22 cellular contexts compared by ENCODE assay signal in the genomic region with DNA sequence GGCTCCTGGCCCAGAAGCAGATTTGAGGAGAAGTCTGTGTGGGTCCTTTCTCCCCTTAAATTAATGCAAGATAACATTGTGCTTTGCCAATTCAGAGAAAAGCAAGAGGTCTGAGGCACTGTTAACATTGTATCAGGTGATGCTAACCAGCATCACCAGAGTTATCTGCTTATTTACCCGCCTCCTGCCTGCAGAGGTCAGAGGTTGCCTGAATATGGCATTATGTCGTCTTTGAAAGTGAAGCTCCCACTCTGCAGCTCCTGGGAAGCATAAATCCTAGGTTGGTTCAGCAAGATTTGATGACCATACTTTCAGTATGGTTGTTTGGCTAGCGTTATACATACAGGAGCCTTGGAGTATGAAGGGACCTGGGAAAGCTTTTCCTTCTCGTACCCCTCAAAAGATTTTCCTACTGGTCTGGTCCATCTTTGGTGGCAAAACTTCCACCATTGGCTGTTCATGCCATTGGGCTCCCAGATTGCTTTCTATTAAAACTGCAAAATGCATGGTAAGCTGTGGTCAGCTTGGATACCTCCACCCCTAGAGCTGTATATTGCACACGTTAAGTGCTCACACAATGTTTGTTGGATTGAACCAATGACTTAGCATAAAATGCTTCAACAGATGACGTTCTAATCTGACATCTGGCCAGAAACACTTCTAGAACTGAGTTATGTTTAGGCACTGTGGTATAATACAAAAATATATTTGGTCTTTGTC. TPM values are rescaled to one million over a fixed set of nuclear protein-coding genes. Genes with fewer than 3 reads are reported as not detected.
DNase-seq lines count a peak whose midpoint lies in the region; ATAC-seq, FAIRE-seq and TF ChIP-seq lines count a peak whose summit lies in the region.
"Had no signal": no experiment of that assay in that cellular context is flagged by ENCODE, and none has a peak within 500 bp of the region (broad histone marks: within the 10 kb centered on the region; RNA-seq: fewer than 3 reads in every experiment).

No MANE protein-coding gene starts in this region.

- intact Hi-C loops in heart left ventricle (cut with DNase I), result no loop called here
- intact Hi-C loops in Right ventricle myocardium superior (cut with DNase I), result no loop called here
- intact Hi-C loops in GM12878 (cut with micrococcal nuclease; ENCODE audit: unreplicated experiment), result no loop called here

- no peaks in the 10 kb centered on the region for H3K36me3 ChIP-seq in heart left ventricle
- H3K36me3 ChIP-seq in GM12878 (ENCODE audit: control insufficient read depth in 2 of 2, insufficient read depth in 2 of 2, low read length in 1 of 2), result no peaks in the 10 kb centered on the region; a peak in 3 of 4 replicates
- H3K36me3 ChIP-seq in hepatocyte (replicated peaks; ENCODE audit: insufficient read depth, low read depth), result no peaks in the 10 kb centered on the region
- H3K36me3 ChIP-seq in suprapubic skin, result no peaks in the 10 kb centered on the region
- H3K36me3 ChIP-seq: lower lobe of right lung had no signal

- WGBS in heart left ventricle, 4 donors, result 73 to 81% (median 79%) methylated on average over 6 of the region's 6 CpGs
- 98% methylated on average over 6 of the region's 6 CpGs for WGBS in GM12878 (ENCODE audit: insufficient coverage, insufficient replicate concordance, low lambda C conversion rate, missing lambda C conversion rate)
- WGBS in hepatocyte (ENCODE audit: low lambda C conversion rate, missing lambda C conversion rate), result 83% methylated on average over 6 of the region's 6 CpGs
- 80% methylated on average over 6 of the region's 6 CpGs for WGBS in suprapubic skin

- H3K36me3 Mint-ChIP-seq in activated naive CD8-positive, alpha-beta T cell treated with anti-CD3 and anti-CD28 coated beads for 36 hours, result peaks cover 25% of the 10 kb centered on the region

- no peak overlapping the region for H3K27ac Mint-ChIP-seq in activated naive CD8-positive, alpha-beta T cell treated with anti-CD3 and anti-CD28 coated beads for 36 hours

- H2AFZ ChIP-seq in GM12878 (ENCODE audit: control insufficient read depth, low read depth, low read length) (no peak overlapping the region), hepatocyte (no peak overlapping the region)

- H3K9ac ChIP-seq in GM12878 (ENCODE audit: control insufficient read depth, insufficient read depth, low read length), result no peak overlapping the region

- H4K20me1 ChIP-seq in GM12878 (ENCODE audit: control insufficient read depth, insufficient read depth) (no peaks in the 10 kb centered on the region), hepatocyte (ENCODE audit: insufficient read depth, poor library complexity, severe bottlenecking) (no peaks in the 10 kb centered on the region)

- no TSS peak for BruUV-seq in GM12878 (replicated peaks; lab: Mats Ljungman, UMichigan)

- H3K9me3 ChIP-seq in heart left ventricle (peaks cover 0 to 3% (median 0%) of the 10 kb centered on the region in 12 donors), GM12878 (replicated peaks; ENCODE audit: control insufficient read depth, insufficient read depth, low read length) (peaks cover 7% of the 10 kb centered on the region; the same call in 2 of the 3 replicates), hepatocyte (ENCODE audit: low read depth) (no peaks in the 10 kb centered on the region), suprapubic skin (no peaks in the 10 kb centered on the region)
- H3K9me3 ChIP-seq: lower lobe of right lung had no signal

- TF ChIP-seq CTCF in heart left ventricle (IDR thresholded peaks at IDR 0.05) (no peak), GM12878 (IDR thresholded peaks at IDR 0.05 in 2 of 3, conservative IDR thresholded peaks at IDR 0.05 in 1 of 3; ENCODE audit: control insufficient read depth in 2 of 3, extremely low read depth in 1 of 3, insufficient read depth in 1 of 3, low read depth in 3 of 3, low read length in 3 of 3) (no peak), hepatocyte (IDR thresholded peaks at IDR 0.05; ENCODE audit: poor library complexity) (no peak), suprapubic skin (IDR thresholded peaks at IDR 0.05) (no peak)

- H3K4me1 Mint-ChIP-seq in activated naive CD8-positive, alpha-beta T cell treated with anti-CD3 and anti-CD28 coated beads for 36 hours, result peaks cover 10% of the 10 kb centered on the region

- no peak for FAIRE-seq in GM12878 (lab: Jason Lieb, UNC)
- FAIRE-seq: endometrium, islet of Langerhans had no signal

- no peak overlapping the region for H3K4me3 ChIP-seq in heart left ventricle
- H3K4me3 ChIP-seq in GM12878, result no peak overlapping the region
- no peak overlapping the region for H3K4me3 ChIP-seq in hepatocyte
- H3K4me3 ChIP-seq in suprapubic skin, result no peak overlapping the region
- H3K4me3 ChIP-seq: lower lobe of right lung had no signal

- DNase-seq in heart left ventricle (no peak), Right ventricle myocardium superior (no peak), GM12878 (ENCODE audit: low read depth, low spot score) (no peak), hepatocyte (ENCODE audit: low spot score) (no peak), suprapubic skin (ENCODE audit: low spot score in 2 of 2) (no peak), NOMO-1 treated with DMSO at 0.1 percent for 48 hours (lab: John Stamatoyannopoulos, UW; ENCODE audit: unreplicated experiment) (no peak), KBM-7 (no peak)
- DNase-seq in activated naive CD8-positive, alpha-beta T cell treated with anti-CD3 and anti-CD28 coated beads for 36 hours, result no peak
- DNase-seq: activated CD4-positive, alpha-beta T cell treated with anti-CD3 and anti-CD28 coated beads, Interleukin-2, amount 50 U/mL, for 4 hours; activated gamma-delta T cell; C1 segment of cervical spinal cord; H7; lower lobe of right lung; NCI-H146; NCI-H524 treated with DMSO at 0.1 percent for 48 hours; nucleus accumbens; retina; T-helper 9 cell had no signal

- no peaks in the 10 kb centered on the region for H3K27me3 ChIP-seq in heart left ventricle
- no peaks in the 10 kb centered on the region for H3K27me3 ChIP-seq in GM12878 (replicated peaks in 1 of 2; ENCODE audit: control insufficient read depth in 2 of 2, insufficient read depth in 2 of 2, low read length in 1 of 2)
- no peaks in the 10 kb centered on the region for H3K27me3 ChIP-seq in hepatocyte
- no peaks in the 10 kb centered on the region for H3K27me3 ChIP-seq in suprapubic skin

- no peaks in the 10 kb centered on the region for H3K9me2 ChIP-seq in hepatocyte (replicated peaks; ENCODE audit: insufficient read depth)

- CTCF ChIA-PET in GM12878 (lab: Yijun Ruan, JAX), result interaction anchor here (1.0 kb wide), 1 partner anchor 128 kb away, joined by 3 read pairs; no protein-coding TSS in a partner anchor

- peaks cover 15% of the 10 kb centered on the region for H3K79me2 ChIP-seq in GM12878 (ENCODE audit: control insufficient read depth, insufficient read depth, low read length)
- peaks cover 64% of the 10 kb centered on the region for H3K79me2 ChIP-seq in hepatocyte

- SMC1A ChIA-PET in GM12878 (lab: Charles Lee; ENCODE audit: uncharacterized antibody, unreplicated experiment), result interaction anchor here (0.7 to 2.1 kb wide), 12 partner anchors 9 to 129 kb away, joined by 3 to 12 read pairs (median 3); no protein-coding TSS in a partner anchor

- TF ChIP-seq EP300 in GM12878 (IDR thresholded peaks at IDR 0.05; ENCODE audit: borderline replicate concordance in 1 of 2, control insufficient read depth in 1 of 2, low read depth in 2 of 2, low read length in 2 of 2) (no peak), suprapubic skin (IDR thresholded peaks at IDR 0.05) (no peak)

- POLR2A ChIA-PET in GM12878 (lab: Charles Lee), result interaction anchor here (0.6 to 2.6 kb wide), 3 partner anchors 11 to 66 kb away, joined by 5 to 12 read pairs (median 6); no protein-coding TSS in a partner anchor

- H3K4me2 ChIP-seq in GM12878 (ENCODE audit: control insufficient read depth, insufficient read depth) (no peak overlapping the region), hepatocyte (peak overlapping the region; percentile 59)

- H3K27ac ChIP-seq in heart left ventricle (peak overlapping the region in 11 of 12 donors; percentile 28 to 87 (median 69)), GM12878 (ENCODE audit: control insufficient read depth, insufficient read depth) (no peak overlapping the region), hepatocyte (peak overlapping the region; percentile 92), suprapubic skin (peak overlapping the region; percentile 76)
- H3K27ac ChIP-seq: HL-60 had no signal

- TF ChIP-seq POLR2A in heart left ventricle (IDR thresholded peaks at IDR 0.05) (no peak), GM12878 (IDR thresholded peaks at IDR 0.05; ENCODE audit: low read depth, low read length) (no peak), suprapubic skin (IDR thresholded peaks at IDR 0.05) (no peak)

- TF ChIP-seq RAD21 in GM12878 (IDR thresholded peaks at IDR 0.05; ENCODE audit: insufficient read depth, low read depth, low read length), result no peak

- H3K4me1 ChIP-seq in heart left ventricle (peaks cover 0 to 61% (median 33%) of the 10 kb centered on the region in 12 donors), GM12878 (ENCODE audit: control insufficient read depth, insufficient read depth, low read length) (peaks cover 4% of the 10 kb centered on the region; the same call in 1 of the 2 replicates), hepatocyte (ENCODE audit: insufficient read depth) (peaks cover 31% of the 10 kb centered on the region), suprapubic skin (peaks cover 52% of the 10 kb centered on the region)

- ATAC-seq in heart left ventricle, result no peak
- ATAC-seq in Right ventricle myocardium superior (ENCODE audit: poor library complexity), result no peak
- 0 out of 3 replicates have a peak, but pooled peaks have one; percentile 21 for ATAC-seq in GM12878
- ATAC-seq: lower lobe of right lung had no signal

- H3K9me3 Mint-ChIP-seq in activated naive CD8-positive, alpha-beta T cell treated with anti-CD3 and anti-CD28 coated beads for 36 hours, result peaks cover 10% of the 10 kb centered on the region

- no peak overlapping the region for H3K4me3 Mint-ChIP-seq in activated naive CD8-positive, alpha-beta T cell treated with anti-CD3 and anti-CD28 coated beads for 36 hours

- in situ Hi-C loops in GM12878 (cut with MboI) (no loop called here), KBM-7 (cut with MboI; ENCODE audit: low pct_unique_long_range_greater_than_20kb, low sequenced_read_pairs) (no loop called here)

- RAD21 ChIA-PET in GM12878 (lab: Charles Lee; ENCODE audit: unreplicated experiment), result interaction anchor here (1.5 to 3.3 kb wide), 2 partner anchors 12 to 24 kb away, joined by 3 to 15 read pairs; no protein-coding TSS in a partner anchor

- no peaks in the 10 kb centered on the region for H3K27me3 Mint-ChIP-seq in activated naive CD8-positive, alpha-beta T cell treated with anti-CD3 and anti-CD28 coated beads for 36 hours

RNA-seq across cellular contexts. Expression of gene CHD9, which starts 24.1 kb away (rescaled TPM):
- 10 to 100 TPM; 37.9 to 56.2 (median 44.1) TPM for total RNA-seq in heart left ventricle
- polyA plus RNA-seq in heart left ventricle, result 10 to 100 TPM; 11.8 to 13.1 TPM
- total RNA-seq in Right ventricle myocardium superior, result 39.5 TPM
- 479 and 542 TPM in 2 replicates for total RNA-seq in GM12878 (2013; cell fraction: nucleolus; rRNA removed)
- total RNA-seq in GM12878 (2014; rRNA removed), result 33.1 and 35.3 TPM in 2 replicates
- 57.6 and 59.6 TPM in 2 replicates for total RNA-seq in GM12878 (2014; rRNA removed; fragmentation: Illumina TruSeq; extraction: Trizol)
- total RNA-seq in GM12878 (2021), result 41.6 and 50.3 TPM in 2 replicates
- polyA plus RNA-seq in GM12878 (2011; ENCODE audit: low read depth), result 21.4 TPM
- polyA plus RNA-seq in GM12878 (2011; rRNA removed), result 51.0 and 71.7 TPM in 2 replicates
- polyA plus RNA-seq in GM12878 (2011; cell fraction: cytosol; rRNA removed), result 13.6 and 29.4 TPM in 2 replicates
- 34.9 and 45.9 TPM in 2 replicates for polyA plus RNA-seq in GM12878 (2011; cell fraction: nucleus; rRNA removed)
- 18.7 and 27.0 TPM in 2 replicates for polyA plus RNA-seq in GM12878 (2012)
- polyA plus RNA-seq in GM12878 (2014; fragmentation: Illumina TruSeq; extraction: Trizol), result 37.4 and 51.2 TPM in 2 replicates
- 10 to 100 TPM; 70.5 to 95.7 TPM for polyA plus RNA-seq in GM12878 (2014; fragmentation: Nextera tagmentation; extraction: Ambion mirVana)
- polyA plus RNA-seq in GM12878 (2014; rRNA removed), result 23.6 and 29.2 TPM in 2 replicates
- polyA plus RNA-seq in GM12878 (2016; fragmentation: Nextera tagmentation; extraction: Ambion mirVana), result 10 to 100 TPM; 66.1 to 72.1 TPM
- 129 and 207 TPM in 2 replicates for polyA minus RNA-seq in GM12878 (2011; rRNA and poly(A)+ RNA removed)
- 19.8 and 19.9 TPM in 2 replicates for polyA minus RNA-seq in GM12878 (2011; cell fraction: cytosol; rRNA and poly(A)+ RNA removed)
- polyA minus RNA-seq in GM12878 (2011; cell fraction: nucleus; rRNA and poly(A)+ RNA removed), result 95.9 and 118 TPM in 2 replicates
- 68.2 and 89.4 TPM in 2 replicates for total RNA-seq in hepatocyte
- 54.9 and 72.6 TPM in 2 replicates for polyA plus RNA-seq in hepatocyte
- total RNA-seq in suprapubic skin, result 100 to 1,000 TPM in 1 of 4 donors, 10 to 100 TPM in 3; 56.6 to 129 (median 70.4) TPM
- total RNA-seq in activated naive CD8-positive, alpha-beta T cell treated with anti-CD3 and anti-CD28 coated beads for 36 hours, result 10 to 100 TPM; 12.7 to 14.0 TPM

RNA-seq across cellular contexts. Expression of gene CHD9NB, which starts 26.2 kb away (rescaled TPM):
- total RNA-seq in heart left ventricle (1 to 10 TPM in 1 of 9 donors, under 1 TPM in 7, not detected in 1; 0.39 to 2.3 (median 0.65) TPM), Right ventricle myocardium superior (0.86 TPM), GM12878 (2014; rRNA removed) (0.51 and 0.82 TPM in 2 replicates), GM12878 (2014; rRNA removed; fragmentation: Illumina TruSeq; extraction: Trizol) (0.60 and 1.0 TPM in 2 replicates), GM12878 (2021) (0.58 and 0.69 TPM in 2 replicates), hepatocyte (0.64 and 2.3 TPM in 2 replicates), suprapubic skin (10 to 100 TPM in 3 of 4 donors, 1 to 10 TPM in 1; 8.7 to 33.3 (median 17.0) TPM)
- polyA plus RNA-seq in heart left ventricle (under 1 TPM; 0.21 to 0.76 TPM), GM12878 (2011; rRNA removed) (0.76 TPM in 2 replicates), GM12878 (2014; fragmentation: Illumina TruSeq; extraction: Trizol) (0.44 and 0.94 TPM in 2 replicates), GM12878 (2014; fragmentation: Nextera tagmentation; extraction: Ambion mirVana) (under 1 TPM; 0.14 to 0.22 TPM), GM12878 (2014; rRNA removed) (0.56 and 0.63 TPM in 2 replicates), GM12878 (2016; fragmentation: Nextera tagmentation; extraction: Ambion mirVana) (1 to 10 TPM; 1.3 to 1.6 TPM), hepatocyte (0.81 and 1.4 TPM in 2 replicates)
- 1.0 and 1.5 TPM in 2 replicates for total RNA-seq in GM12878 (2013; cell fraction: nucleolus; rRNA removed)
- 0.16 TPM for polyA plus RNA-seq in GM12878 (2011; ENCODE audit: low read depth)
- polyA plus RNA-seq in GM12878 (2011; cell fraction: cytosol; rRNA removed), result 0.97 and 1.3 TPM in 2 replicates
- 0.93 and 1.3 TPM in 2 replicates for polyA plus RNA-seq in GM12878 (2011; cell fraction: nucleus; rRNA removed)
- polyA plus RNA-seq in GM12878 (2012), result 0.32 and 0.52 TPM in 2 replicates
- polyA minus RNA-seq in GM12878 (2011; rRNA and poly(A)+ RNA removed), result 1.0 and 2.4 TPM in 2 replicates
- 0.52 and 0.94 TPM in 2 replicates for polyA minus RNA-seq in GM12878 (2011; cell fraction: cytosol; rRNA and poly(A)+ RNA removed)
- 0.60 and 1.7 TPM in 2 replicates for polyA minus RNA-seq in GM12878 (2011; cell fraction: nucleus; rRNA and poly(A)+ RNA removed)
- under 1 TPM in 1 of 2 experiments, not detected in 1; 0.12 TPM for total RNA-seq in activated naive CD8-positive, alpha-beta T cell treated with anti-CD3 and anti-CD28 coated beads for 36 hours
- total RNA-seq: RPMI7951 had no signal
